ENCODE assay signal across 14 cellular contexts in genomic region chr4:44257461-44257860, GRCh38.
DNase-seq lines count a peak whose midpoint lies in the region; ATAC-seq and TF ChIP-seq lines count a peak whose summit lies in the region.
"Had no signal": no experiment of that assay in that cellular context is flagged by ENCODE, and none has a peak within 500 bp of the region (broad histone marks: within the 10 kb centered on the region; RNA-seq: fewer than 3 reads in every experiment).

No MANE protein-coding gene starts in this region.

- no peak overlapping the region for H3K4me3 ChIP-seq in SJCRH30
- H3K4me3 ChIP-seq in psoas muscle = no peak overlapping the region

- WGBS in psoas muscle, 3 donors = 41 to 58% (median 44%) methylated on average over 2 of the region's 2 CpGs

- H3K4me1 ChIP-seq in SJCRH30 = peaks cover 5% of the 10 kb centered on the region; the same call in 1 of the 2 replicates
- peaks cover 7% of the 10 kb centered on the region for H3K4me1 ChIP-seq in psoas muscle

- H3K27ac ChIP-seq in SJCRH30 (no peak overlapping the region), psoas muscle (no peak overlapping the region)

- peak; percentile 40 to 81 (median 67) for ATAC-seq in psoas muscle
- ATAC-seq in HG03159 (IDR thresholded peaks at IDR 0.05; ENCODE audit: unreplicated experiment) = no peak
- no peak for ATAC-seq in HG02759 (IDR thresholded peaks at IDR 0.05; ENCODE audit: unreplicated experiment)
- ATAC-seq: CD8-positive, alpha-beta T cell had no signal

- H3K27me3 ChIP-seq in SJCRH30 (peaks cover 3% of the 10 kb centered on the region; the same call in 1 of the 2 replicates), psoas muscle (ENCODE audit: insufficient read depth in 3 of 3, low read length in 2 of 3) (no peaks in the 10 kb centered on the region)

- H3K36me3 ChIP-seq in SJCRH30 (no peaks in the 10 kb centered on the region), psoas muscle (ENCODE audit: insufficient read depth in 1 of 2, low read depth in 1 of 2) (no peaks in the 10 kb centered on the region)

- no peak for TF ChIP-seq CTCF in psoas muscle (IDR thresholded peaks at IDR 0.05)

- in situ Hi-C loops in G401 (cut with HindIII; ENCODE audit: low sequenced_read_pairs) = no loop called here

- peak; percentile 25 for DNase-seq in G401 (ENCODE audit: low spot score)
- peak; percentile 4 to 32 for DNase-seq in SJCRH30
- peak; percentile 60 for DNase-seq in globus pallidus (ENCODE audit: low spot score)
- DNase-seq in psoas muscle = no peak
- no peak for DNase-seq in NCI-H1105 (lab: John Stamatoyannopoulos, UW)
- DNase-seq in NCI-H2029 treated with DMSO at 0.1 percent for 48 hours (lab: John Stamatoyannopoulos, UW) = no peak
- DNase-seq: ACHN; CD8-positive, alpha-beta T cell; HCEC 1CT; MV-4-11; NCI-H510A; SHP77 had no signal

- intact Hi-C loops in psoas muscle (cut with DNase I) = loop anchor here in 1 of 2 donors (10.0 kb wide), 1 partner anchor 167 kb away; no protein-coding TSS in a partner anchor

- H3K9me3 ChIP-seq in SJCRH30 (replicated peaks) (no peaks in the 10 kb centered on the region), psoas muscle (no peaks in the 10 kb centered on the region)

Comparison
In these comparisons a context has a peak if more than half of its experiments do, and no peak if none do; other contexts are left out.
1. DNase-seq: peak in G401 (single experiment), SJCRH30 (2 of 2) and globus pallidus (single experiment); none in psoas muscle (0 of 2), NCI-H1105 (single experiment) and NCI-H2029 treated with DMSO at 0.1 percent for 48 hours (single experiment).
2. ATAC-seq: peak in psoas muscle (4 of 4); none in HG03159 (single experiment) and HG02759 (single experiment).